ENCODE assay signal across 18 cellular contexts in genomic region chr9:123291736-123292135, GRCh38. TPM values are rescaled to one million over a fixed set of nuclear protein-coding genes. Genes with fewer than 3 reads are reported as not detected.
A peak's percentile ranks its signal among the peaks of the same experiment; 100 is the strongest.
DNase-seq lines count a peak whose midpoint lies in the region; ATAC-seq and TF ChIP-seq lines count a peak whose summit lies in the region.
"Had no signal": no experiment of that assay in that cellular context is flagged by ENCODE, and none has a peak within 500 bp of the region (broad histone marks: within the 10 kb centered on the region; RNA-seq: fewer than 3 reads in every experiment).

No MANE protein-coding gene starts in this region.

- H3K27ac ChIP-seq in GM23338 (ENCODE audit: low read depth) (no peak overlapping the region), tibial artery (no peak overlapping the region)
- H3K27ac ChIP-seq: SJSA1 had no signal

- DNase-seq in activated CD8-positive, alpha-beta T cell treated with anti-CD3 and anti-CD28 coated beads, Interleukin-2, amount 10 ng/mL, durations not matched to agents 7 days and 5 days = peak; percentile 32
- no peak for DNase-seq in activated CD8-positive, alpha-beta T cell treated with anti-CD3 and anti-CD28 coated beads for 36 hours
- DNase-seq in GM23338 (ENCODE audit: low spot score) = no peak
- DNase-seq in stimulated activated naive B cell treated with anti-CD40 and anti-IgM and Interleukin-4, amounts not matched to agents 10 μg/mL and 1 μg/mL and 100 μg/mL, for 72 hours = no peak
- no peak for DNase-seq in tibial artery
- DNase-seq in left cardiac atrium = no peak
- DNase-seq: Calu3; CD8-positive, alpha-beta T cell; GF-D8; H7; KG1; NCI-H1694 treated with DMSO at 0.1 percent for 48 hours; NCI-H510A; NCI-H774; PC-3; SW 1271 had no signal

- no peak overlapping the region for H3K4me3 Mint-ChIP-seq in activated CD8-positive, alpha-beta T cell treated with anti-CD3 and anti-CD28 coated beads, Interleukin-2, amount 10 ng/mL, durations not matched to agents 7 days and 5 days
- no peak overlapping the region for H3K4me3 Mint-ChIP-seq in activated CD8-positive, alpha-beta T cell treated with anti-CD3 and anti-CD28 coated beads for 36 hours
- no peak overlapping the region for H3K4me3 Mint-ChIP-seq in GM23338
- H3K4me3 Mint-ChIP-seq in stimulated activated naive B cell treated with anti-CD40 and anti-IgM and Interleukin-4, amounts not matched to agents 10 μg/mL and 1 μg/mL and 100 μg/mL, for 72 hours = no peak overlapping the region
- H3K4me3 Mint-ChIP-seq: CD8-positive, alpha-beta T cell had no signal

- H3K79me2 ChIP-seq in GM23338 (replicated peaks; ENCODE audit: insufficient read depth) = no peaks in the 10 kb centered on the region

- H3K36me3 Mint-ChIP-seq in activated CD8-positive, alpha-beta T cell treated with anti-CD3 and anti-CD28 coated beads, Interleukin-2, amount 10 ng/mL, durations not matched to agents 7 days and 5 days (ENCODE audit: low read depth) = no peaks in the 10 kb centered on the region
- H3K36me3 Mint-ChIP-seq in activated CD8-positive, alpha-beta T cell treated with anti-CD3 and anti-CD28 coated beads for 36 hours (ENCODE audit: low read depth) = no peaks in the 10 kb centered on the region
- H3K36me3 Mint-ChIP-seq in GM23338 (ENCODE audit: low read depth) = no peaks in the 10 kb centered on the region
- H3K36me3 Mint-ChIP-seq in stimulated activated naive B cell treated with anti-CD40 and anti-IgM and Interleukin-4, amounts not matched to agents 10 μg/mL and 1 μg/mL and 100 μg/mL, for 72 hours = no peaks in the 10 kb centered on the region
- H3K36me3 Mint-ChIP-seq: CD8-positive, alpha-beta T cell had no signal

- H3K4me1 Mint-ChIP-seq in activated CD8-positive, alpha-beta T cell treated with anti-CD3 and anti-CD28 coated beads, Interleukin-2, amount 10 ng/mL, durations not matched to agents 7 days and 5 days (ENCODE audit: low read depth) = no peaks in the 10 kb centered on the region
- no peaks in the 10 kb centered on the region for H3K4me1 Mint-ChIP-seq in activated CD8-positive, alpha-beta T cell treated with anti-CD3 and anti-CD28 coated beads for 36 hours (ENCODE audit: low read depth)
- H3K4me1 Mint-ChIP-seq in GM23338 = no peaks in the 10 kb centered on the region; the same call in 1 of the 3 replicates
- H3K4me1 Mint-ChIP-seq in stimulated activated naive B cell treated with anti-CD40 and anti-IgM and Interleukin-4, amounts not matched to agents 10 μg/mL and 1 μg/mL and 100 μg/mL, for 72 hours = peaks cover 7 to 8% of the 10 kb centered on the region in 2 donors

- no peaks in the 10 kb centered on the region for H3F3A ChIP-seq in GM23338 (replicated peaks; ENCODE audit: low read depth)

- H3K9me2 ChIP-seq in GM23338 (ENCODE audit: insufficient read depth) = no peaks in the 10 kb centered on the region

- H3K4me3 ChIP-seq in GM23338 (no peak overlapping the region), tibial artery (no peak overlapping the region)
- H3K4me3 ChIP-seq: SJSA1 had no signal

- TF ChIP-seq CTCF in activated CD8-positive, alpha-beta T cell treated with anti-CD3 and anti-CD28 coated beads for 36 hours (IDR thresholded peaks at IDR 0.05) = no peak
- TF ChIP-seq CTCF in GM23338 (conservative IDR thresholded peaks at IDR 0.05; ENCODE audit: low read depth in 2 of 2) (no peak), tibial artery (IDR thresholded peaks at IDR 0.05) (no peak)

- no peak overlapping the region for H3K4me2 ChIP-seq in GM23338

- H3K27me3 Mint-ChIP-seq in activated CD8-positive, alpha-beta T cell treated with anti-CD3 and anti-CD28 coated beads, Interleukin-2, amount 10 ng/mL, durations not matched to agents 7 days and 5 days (ENCODE audit: low read depth) = peaks cover 11% of the 10 kb centered on the region
- peaks cover 1% of the 10 kb centered on the region for H3K27me3 Mint-ChIP-seq in activated CD8-positive, alpha-beta T cell treated with anti-CD3 and anti-CD28 coated beads for 36 hours
- peaks cover 2% of the 10 kb centered on the region for H3K27me3 Mint-ChIP-seq in GM23338 (ENCODE audit: insufficient read depth, low read depth, poor library complexity)
- H3K27me3 Mint-ChIP-seq in stimulated activated naive B cell treated with anti-CD40 and anti-IgM and Interleukin-4, amounts not matched to agents 10 μg/mL and 1 μg/mL and 100 μg/mL, for 72 hours = no peaks in the 10 kb centered on the region

- CTCF ChIA-PET in activated CD8-positive, alpha-beta T cell treated with anti-CD3 and anti-CD28 coated beads, Interleukin-2, amount 10 ng/mL, durations not matched to agents 7 days and 5 days (lab: Charles Lee) = interaction anchor here (1.4 kb wide), 1 partner anchor 67 kb away, joined by 4 read pairs; no protein-coding TSS in a partner anchor
- CTCF ChIA-PET in activated CD8-positive, alpha-beta T cell treated with anti-CD3 and anti-CD28 coated beads for 36 hours (lab: Charles Lee) = no interaction called here

- H4K20me1 ChIP-seq in GM23338 (replicated peaks; ENCODE audit: insufficient read depth) = no peaks in the 10 kb centered on the region

- H3K36me3 ChIP-seq in GM23338 (ENCODE audit: insufficient read depth) (no peaks in the 10 kb centered on the region), tibial artery (no peaks in the 10 kb centered on the region)
- H3K36me3 ChIP-seq: SJSA1 had no signal

- H3K9me3 ChIP-seq in tibial artery = no peaks in the 10 kb centered on the region
- H3K9me3 ChIP-seq: SJSA1 had no signal

- H3K27me3 ChIP-seq in GM23338 (ENCODE audit: insufficient read depth) (no peaks in the 10 kb centered on the region), tibial artery (peaks cover 0 to 15% of the 10 kb centered on the region in 2 donors)
- H3K27me3 ChIP-seq: SJSA1 had no signal

- no peak overlapping the region for H3K27ac Mint-ChIP-seq in activated CD8-positive, alpha-beta T cell treated with anti-CD3 and anti-CD28 coated beads, Interleukin-2, amount 10 ng/mL, durations not matched to agents 7 days and 5 days
- no peak overlapping the region for H3K27ac Mint-ChIP-seq in activated CD8-positive, alpha-beta T cell treated with anti-CD3 and anti-CD28 coated beads for 36 hours
- H3K27ac Mint-ChIP-seq in GM23338 = no peak overlapping the region
- H3K27ac Mint-ChIP-seq in stimulated activated naive B cell treated with anti-CD40 and anti-IgM and Interleukin-4, amounts not matched to agents 10 μg/mL and 1 μg/mL and 100 μg/mL, for 72 hours = peak overlapping the region; percentile 49
- H3K27ac Mint-ChIP-seq: CD8-positive, alpha-beta T cell had no signal

- no peak overlapping the region for H2AFZ ChIP-seq in GM23338

- H3K4me1 ChIP-seq in GM23338 (ENCODE audit: insufficient read depth) = no peaks in the 10 kb centered on the region
- H3K4me1 ChIP-seq in tibial artery = no peaks in the 10 kb centered on the region
- H3K4me1 ChIP-seq: SJSA1 had no signal

- no peaks in the 10 kb centered on the region for H3K9me3 Mint-ChIP-seq in activated CD8-positive, alpha-beta T cell treated with anti-CD3 and anti-CD28 coated beads, Interleukin-2, amount 10 ng/mL, durations not matched to agents 7 days and 5 days (ENCODE audit: insufficient read depth)
- peaks cover 2% of the 10 kb centered on the region for H3K9me3 Mint-ChIP-seq in activated CD8-positive, alpha-beta T cell treated with anti-CD3 and anti-CD28 coated beads for 36 hours
- H3K9me3 Mint-ChIP-seq in GM23338 = no peaks in the 10 kb centered on the region
- no peaks in the 10 kb centered on the region for H3K9me3 Mint-ChIP-seq in stimulated activated naive B cell treated with anti-CD40 and anti-IgM and Interleukin-4, amounts not matched to agents 10 μg/mL and 1 μg/mL and 100 μg/mL, for 72 hours
- H3K9me3 Mint-ChIP-seq: CD8-positive, alpha-beta T cell had no signal

- intact Hi-C loops in activated CD8-positive, alpha-beta T cell treated with anti-CD3 and anti-CD28 coated beads for 36 hours (cut with micrococcal nuclease) = no loop called here
- intact Hi-C loops in tibial artery (cut with DNase I; ENCODE audit: low total_unique reads) = no loop called here
- intact Hi-C loops in left cardiac atrium (cut with DNase I) = no loop called here

- ATAC-seq in activated CD8-positive, alpha-beta T cell treated with anti-CD3 and anti-CD28 coated beads, Interleukin-2, amount 10 ng/mL, durations not matched to agents 7 days and 5 days = no peak
- ATAC-seq in activated CD8-positive, alpha-beta T cell treated with anti-CD3 and anti-CD28 coated beads for 36 hours = no peak
- ATAC-seq in GM23338 (no peak), left cardiac atrium (no peak)
- ATAC-seq in stimulated activated naive B cell treated with anti-CD40 and anti-IgM and Interleukin-4, amounts not matched to agents 10 μg/mL and 1 μg/mL and 100 μg/mL, for 72 hours (replicated peaks) = no peak
- ATAC-seq: CD8-positive, alpha-beta T cell; PC-3 had no signal

- POLR2A ChIA-PET in activated CD8-positive, alpha-beta T cell treated with anti-CD3 and anti-CD28 coated beads, Interleukin-2, amount 10 ng/mL, durations not matched to agents 7 days and 5 days (lab: Charles Lee) = no interaction called here
- POLR2A ChIA-PET in activated CD8-positive, alpha-beta T cell treated with anti-CD3 and anti-CD28 coated beads for 36 hours (lab: Charles Lee) = no interaction called here

TF ChIP-seq in PFSK-1, 5 proteins besides CTCF, POLR2A, EP300 and RAD21 (continues in another document):
- no peak for TF ChIP-seq TAF1 (IDR thresholded peaks at IDR 0.05; ENCODE audit: borderline replicate concordance, insufficient read depth, low read length)

RNA-seq across cellular contexts. Expression of gene STRBP, which starts 23.4 kb away (rescaled TPM):
- 10 to 100 TPM; 26.1 to 26.5 TPM for total RNA-seq in activated CD8-positive, alpha-beta T cell treated with anti-CD3 and anti-CD28 coated beads, Interleukin-2, amount 10 ng/mL, durations not matched to agents 7 days and 5 days
- total RNA-seq in activated CD8-positive, alpha-beta T cell treated with anti-CD3 and anti-CD28 coated beads for 36 hours = 10 to 100 TPM; 40.7 to 43.2 TPM
- 113 and 116 TPM in 2 replicates for total RNA-seq in GM23338 (2014; rRNA removed; shearing (Covaris generic))
- 80.5 and 89.0 TPM in 2 replicates for polyA plus RNA-seq in GM23338 (2016; fragmentation: Nextera tagmentation; extraction: Ambion mirVana)
- polyA plus RNA-seq in PFSK-1 (2012; ENCODE audit: insufficient read length, low read depth) = 20.0 TPM
- total RNA-seq in left cardiac atrium = 10 to 100 TPM; 16.7 to 20.7 TPM
